1 cellular context compared by ENCODE assay signal in the genomic region with DNA sequence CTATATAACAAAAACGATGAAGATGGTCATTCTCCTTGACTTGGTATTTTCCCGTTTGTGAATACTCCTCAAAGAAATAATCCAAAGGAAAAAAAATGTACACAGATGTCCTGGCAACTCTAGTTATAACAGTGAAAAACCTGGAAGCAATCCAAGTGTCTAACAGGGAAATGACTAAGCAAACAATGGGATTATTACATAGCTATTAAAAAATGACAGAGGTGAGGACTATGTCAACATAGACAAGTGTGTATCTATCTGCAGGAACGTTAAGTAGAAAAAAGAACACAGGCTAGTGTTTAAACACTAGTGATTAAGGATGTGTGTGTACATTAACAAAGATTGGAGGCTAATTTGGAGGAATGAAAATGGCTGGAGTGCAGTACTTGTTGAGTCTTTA.
TF ChIP-seq lines count a peak whose summit lies in the region.

No MANE protein-coding gene starts in this region.

TF ChIP-seq in HEK293, 187 proteins besides CTCF, POLR2A, EP300 and RAD21 (continued from another document):
- no peak for TF ChIP-seq YY2 (tag by site-specific recombination; IDR thresholded peaks at IDR 0.05)
- TF ChIP-seq KLF8 (tag by site-specific recombination; IDR thresholded peaks at IDR 0.05) = peak; percentile 63
- TF ChIP-seq OSR2 (tag by site-specific recombination; IDR thresholded peaks at IDR 0.05) = peak; percentile 93
- no peak for TF ChIP-seq GLIS2 (tag by site-specific recombination; IDR thresholded peaks at IDR 0.05)
- TF ChIP-seq HOXC10 (CRISPR knock-in tag; IDR thresholded peaks at IDR 0.05) = no peak
- no peak for TF ChIP-seq ZNF514 (tag by site-specific recombination; IDR thresholded peaks at IDR 0.05)
- no peak for TF ChIP-seq ZNF747 (tag by site-specific recombination; IDR thresholded peaks at IDR 0.05)
- no peak for TF ChIP-seq ZNF426 (tag by site-specific recombination; IDR thresholded peaks at IDR 0.05)
- TF ChIP-seq GFI1B (tag by site-specific recombination; IDR thresholded peaks at IDR 0.05) = peak; percentile 89
- TF ChIP-seq ZNF610 (tag by site-specific recombination; IDR thresholded peaks at IDR 0.05; ENCODE audit: borderline replicate concordance) = 0 out of 2 replicates have a peak, but pooled peaks have one; percentile 65
- TF ChIP-seq, protein P1, sequence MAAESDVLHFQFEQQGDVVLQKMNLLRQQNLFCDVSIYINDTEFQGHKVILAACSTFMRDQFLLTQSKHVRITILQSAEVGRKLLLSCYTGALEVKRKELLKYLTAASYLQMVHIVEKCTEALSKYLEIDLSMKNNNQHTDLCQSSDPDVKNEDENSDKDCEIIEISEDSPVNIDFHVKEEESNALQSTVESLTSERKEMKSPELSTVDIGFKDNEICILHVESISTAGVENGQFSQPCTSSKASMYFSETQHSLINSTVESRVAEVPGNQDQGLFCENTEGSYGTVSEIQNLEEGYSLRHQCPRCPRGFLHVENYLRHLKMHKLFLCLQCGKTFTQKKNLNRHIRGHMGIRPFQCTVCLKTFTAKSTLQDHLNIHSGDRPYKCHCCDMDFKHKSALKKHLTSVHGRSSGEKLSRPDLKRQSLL (tag by site-specific recombination; IDR thresholded peaks at IDR 0.05) = no peak
- TF ChIP-seq ZNF121 (tag by site-specific recombination; IDR thresholded peaks at IDR 0.05) = no peak
- peak; percentile 97 for TF ChIP-seq OVOL3 (tag by site-specific recombination; IDR thresholded peaks at IDR 0.05)
- TF ChIP-seq HOXA7 (CRISPR knock-in tag; IDR thresholded peaks at IDR 0.05; ENCODE audit: borderline replicate concordance) = no peak
- 0 out of 2 replicates have a peak, but pooled peaks have one; percentile 15 for TF ChIP-seq PRDM1 (tag by site-specific recombination; IDR thresholded peaks at IDR 0.05)
- no peak for TF ChIP-seq ZNF175 (tag by site-specific recombination; IDR thresholded peaks at IDR 0.05)
- no peak for TF ChIP-seq ZNF223 (tag by site-specific recombination; IDR thresholded peaks at IDR 0.05)
- TF ChIP-seq WT1 (tag by site-specific recombination; IDR thresholded peaks at IDR 0.05) = peak; percentile 91
- TF ChIP-seq ZNF416 (tag by site-specific recombination; IDR thresholded peaks at IDR 0.05) = no peak
- no peak for TF ChIP-seq ZNF837 (tag by site-specific recombination; IDR thresholded peaks at IDR 0.05)
- no peak for TF ChIP-seq ZNF707 (tag by site-specific recombination; IDR thresholded peaks at IDR 0.05)
- TF ChIP-seq ZNF19 (tag by site-specific recombination; IDR thresholded peaks at IDR 0.05; ENCODE audit: low read depth) = no peak
- peak; percentile 50; the same call in 1 of the 2 replicates for TF ChIP-seq KLF10 (tag by site-specific recombination; IDR thresholded peaks at IDR 0.05)
- peak; percentile 97 for TF ChIP-seq PRDM6 (tag by site-specific recombination; IDR thresholded peaks at IDR 0.05)
- TF ChIP-seq ZBTB17 (tag by site-specific recombination; IDR thresholded peaks at IDR 0.05) = peak; percentile 81
- TF ChIP-seq SALL2 (tag by site-specific recombination; IDR thresholded peaks at IDR 0.05; ENCODE audit: borderline replicate concordance) = no peak
- TF ChIP-seq MEIS1 (CRISPR knock-in tag; IDR thresholded peaks at IDR 0.05; ENCODE audit: borderline replicate concordance) = no peak
- no peak for TF ChIP-seq REST (tag by site-specific recombination; IDR thresholded peaks at IDR 0.05)
- no peak for TF ChIP-seq SP3 (tag by site-specific recombination; IDR thresholded peaks at IDR 0.05)
- TF ChIP-seq ZNF10 (tag by site-specific recombination; IDR thresholded peaks at IDR 0.05) = peak; percentile 55; the same call in 1 of the 2 replicates
- TF ChIP-seq, protein P2, sequence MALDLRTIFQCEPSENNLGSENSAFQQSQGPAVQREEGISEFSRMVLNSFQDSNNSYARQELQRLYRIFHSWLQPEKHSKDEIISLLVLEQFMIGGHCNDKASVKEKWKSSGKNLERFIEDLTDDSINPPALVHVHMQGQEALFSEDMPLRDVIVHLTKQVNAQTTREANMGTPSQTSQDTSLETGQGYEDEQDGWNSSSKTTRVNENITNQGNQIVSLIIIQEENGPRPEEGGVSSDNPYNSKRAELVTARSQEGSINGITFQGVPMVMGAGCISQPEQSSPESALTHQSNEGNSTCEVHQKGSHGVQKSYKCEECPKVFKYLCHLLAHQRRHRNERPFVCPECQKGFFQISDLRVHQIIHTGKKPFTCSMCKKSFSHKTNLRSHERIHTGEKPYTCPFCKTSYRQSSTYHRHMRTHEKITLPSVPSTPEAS (tag by site-specific recombination; IDR thresholded peaks at IDR 0.05) = no peak
- peak; percentile 78 for TF ChIP-seq IKZF3 (tag by site-specific recombination; IDR thresholded peaks at IDR 0.05)
- no peak for TF ChIP-seq ZNF777 (tag by site-specific recombination; IDR thresholded peaks at IDR 0.05; ENCODE audit: borderline replicate concordance)
- peak; percentile 80 for TF ChIP-seq ZBTB21 (tag by site-specific recombination; IDR thresholded peaks at IDR 0.05)
- no peak for TF ChIP-seq ZNF404 (tag by site-specific recombination; IDR thresholded peaks at IDR 0.05)
- TF ChIP-seq, protein P3, sequence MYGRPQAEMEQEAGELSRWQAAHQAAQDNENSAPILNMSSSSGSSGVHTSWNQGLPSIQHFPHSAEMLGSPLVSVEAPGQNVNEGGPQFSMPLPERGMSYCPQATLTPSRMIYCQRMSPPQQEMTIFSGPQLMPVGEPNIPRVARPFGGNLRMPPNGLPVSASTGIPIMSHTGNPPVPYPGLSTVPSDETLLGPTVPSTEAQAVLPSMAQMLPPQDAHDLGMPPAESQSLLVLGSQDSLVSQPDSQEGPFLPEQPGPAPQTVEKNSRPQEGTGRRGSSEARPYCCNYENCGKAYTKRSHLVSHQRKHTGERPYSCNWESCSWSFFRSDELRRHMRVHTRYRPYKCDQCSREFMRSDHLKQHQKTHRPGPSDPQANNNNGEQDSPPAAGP (tag by site-specific recombination; IDR thresholded peaks at IDR 0.05) = no peak
- TF ChIP-seq ZNF18 (tag by site-specific recombination; IDR thresholded peaks at IDR 0.05) = peak; percentile 90
- TF ChIP-seq ZNF560 (tag by site-specific recombination; IDR thresholded peaks at IDR 0.05; ENCODE audit: borderline replicate concordance) = no peak
- no peak for TF ChIP-seq ZNF513 (tag by site-specific recombination; IDR thresholded peaks at IDR 0.05)
